Comparison of ENCODE assay signal across 13 cellular contexts in genomic region chr17:43356999-43357398, GRCh38. TPM values are rescaled to one million over a fixed set of nuclear protein-coding genes. Genes with fewer than 3 reads are reported as not detected.
DNase-seq lines count a peak whose midpoint lies in the region; ATAC-seq and TF ChIP-seq lines count a peak whose summit lies in the region.
"Had no signal": no experiment of that assay in that cellular context is flagged by ENCODE, and none has a peak within 500 bp of the region (broad histone marks: within the 10 kb centered on the region; RNA-seq: fewer than 3 reads in every experiment).

No MANE protein-coding gene starts in this region.

- DNase-seq in GM04504 (ENCODE audit: low read depth), result peak; percentile 67
- DNase-seq in SK-N-SH, result no peak
- DNase-seq in fibroblast of mammary gland (ENCODE audit: low read depth), result peak; percentile 95
- DNase-seq in NCI-H69 (lab: John Stamatoyannopoulos, UW), result no peak
- DNase-seq in activated naive CD8-positive, alpha-beta T cell treated with anti-CD3 and anti-CD28 coated beads, Interleukin-2, amount 50 U/mL, for 24 hours, result no peak
- no peak for DNase-seq in SKM-1 (lab: John Stamatoyannopoulos, UW; ENCODE audit: unreplicated experiment)
- no peak for DNase-seq in activated CD4-positive, alpha-beta T cell treated with anti-CD3 and anti-CD28 coated beads for 48 hours
- DNase-seq: esophagus squamous epithelium, left lung, NCI-H2029 treated with DMSO at 0.1 percent for 48 hours, tibial artery had no signal

- H3K9me2 ChIP-seq in SK-N-SH, result no peaks in the 10 kb centered on the region

- H3K36me3 Mint-ChIP-seq in activated naive CD8-positive, alpha-beta T cell treated with anti-CD3 and anti-CD28 coated beads, Interleukin-2, amount 50 U/mL, for 24 hours (ENCODE audit: low read depth), result peaks cover 16% of the 10 kb centered on the region

- H3K4me1 Mint-ChIP-seq in activated naive CD8-positive, alpha-beta T cell treated with anti-CD3 and anti-CD28 coated beads, Interleukin-2, amount 50 U/mL, for 24 hours, result peaks cover 41% of the 10 kb centered on the region

- H3F3A ChIP-seq in SK-N-SH (replicated peaks; ENCODE audit: insufficient read depth), result peaks cover 14% of the 10 kb centered on the region

- no peak overlapping the region for H2AFZ ChIP-seq in SK-N-SH (ENCODE audit: low read depth)

- H3K9me3 Mint-ChIP-seq in activated naive CD8-positive, alpha-beta T cell treated with anti-CD3 and anti-CD28 coated beads, Interleukin-2, amount 50 U/mL, for 24 hours, result no peaks in the 10 kb centered on the region

- TF ChIP-seq RAD21 in SK-N-SH (IDR thresholded peaks at IDR 0.05; ENCODE audit: low read length), result no peak

- H3K79me2 ChIP-seq in SK-N-SH (ENCODE audit: insufficient read depth), result peaks cover 16% of the 10 kb centered on the region

- no peaks in the 10 kb centered on the region for H4K20me1 ChIP-seq in SK-N-SH (ENCODE audit: insufficient read depth)

- no peak overlapping the region for H3K27ac Mint-ChIP-seq in activated naive CD8-positive, alpha-beta T cell treated with anti-CD3 and anti-CD28 coated beads, Interleukin-2, amount 50 U/mL, for 24 hours

- no peaks in the 10 kb centered on the region for H3K9me3 ChIP-seq in SK-N-SH
- H3K9me3 ChIP-seq in skeletal muscle satellite cell (replicated peaks; ENCODE audit: low read length), result no peaks in the 10 kb centered on the region
- H3K9me3 ChIP-seq: left lung, tibial artery had no signal

- TF ChIP-seq CTCF in SK-N-SH (IDR thresholded peaks at IDR 0.05), result no peak
- TF ChIP-seq CTCF in fibroblast of mammary gland (conservative IDR thresholded peaks at IDR 0.05; ENCODE audit: control insufficient read depth, insufficient read depth, low read depth, low read length), result no peak

- no peak overlapping the region for H3K9ac ChIP-seq in SK-N-SH
- H3K9ac ChIP-seq in skeletal muscle satellite cell (ENCODE audit: low read depth, low read length), result no peak overlapping the region

- TF ChIP-seq EP300 in SK-N-SH (IDR thresholded peaks at IDR 0.05; ENCODE audit: borderline replicate concordance in 1 of 2, low read depth in 1 of 2, low read length in 1 of 2), result no peak

- H3K27me3 Mint-ChIP-seq in activated naive CD8-positive, alpha-beta T cell treated with anti-CD3 and anti-CD28 coated beads, Interleukin-2, amount 50 U/mL, for 24 hours, result peaks cover 4% of the 10 kb centered on the region

- H3K27me3 ChIP-seq in SK-N-SH (ENCODE audit: insufficient read depth) (no peaks in the 10 kb centered on the region), skeletal muscle satellite cell (ENCODE audit: control insufficient read depth, insufficient read depth, low read length) (no peaks in the 10 kb centered on the region)
- H3K27me3 ChIP-seq: esophagus squamous epithelium, left lung, tibial artery had no signal

- POLR2A ChIA-PET in SK-N-SH (lab: Yijun Ruan, JAX), result interaction anchor here (0.8 to 1.2 kb wide), 3 partner anchors 11 to 42 kb away, joined by 3 to 9 read pairs (median 4); no protein-coding TSS in a partner anchor

- no peaks in the 10 kb centered on the region for H3K36me3 ChIP-seq in SK-N-SH (replicated peaks in 1 of 2; ENCODE audit: control insufficient read depth in 1 of 2, insufficient read depth in 2 of 2, low read length in 1 of 2)
- H3K36me3 ChIP-seq in skeletal muscle satellite cell (ENCODE audit: insufficient read depth, low read length), result peaks cover 1% of the 10 kb centered on the region
- H3K36me3 ChIP-seq: esophagus squamous epithelium, left lung, tibial artery had no signal

- peak overlapping the region in 1 of 2 experiments; percentile 49; a peak in 1 of 4 replicates for H3K27ac ChIP-seq in SK-N-SH (ENCODE audit: low read depth in 2 of 2, low read length in 1 of 2)
- H3K27ac ChIP-seq: esophagus squamous epithelium, left lung had no signal

- no peak overlapping the region for H3K4me3 ChIP-seq in SK-N-SH (ENCODE audit: low read depth in 2 of 2, low read length in 1 of 2)
- H3K4me3 ChIP-seq in fibroblast of mammary gland (ENCODE audit: control insufficient read depth, low read depth, low read length), result no peak overlapping the region
- peak overlapping the region; percentile 45 for H3K4me3 ChIP-seq in skeletal muscle satellite cell (ENCODE audit: low read length)
- H3K4me3 ChIP-seq: esophagus squamous epithelium, left lung, tibial artery had no signal

- H3K4me3 Mint-ChIP-seq in activated naive CD8-positive, alpha-beta T cell treated with anti-CD3 and anti-CD28 coated beads, Interleukin-2, amount 50 U/mL, for 24 hours, result no peak overlapping the region

- ATAC-seq in activated naive CD8-positive, alpha-beta T cell treated with anti-CD3 and anti-CD28 coated beads, Interleukin-2, amount 50 U/mL, for 24 hours, result no peak
- ATAC-seq: HepG2, left lung had no signal

- peak overlapping the region; percentile 46 for H3K4me2 ChIP-seq in SK-N-SH
- H3K4me2 ChIP-seq in skeletal muscle satellite cell (ENCODE audit: low read length), result peak overlapping the region; percentile 74

- H3K4me1 ChIP-seq in SK-N-SH (ENCODE audit: control insufficient read depth in 1 of 2, insufficient read depth in 2 of 2, low read depth in 1 of 2, low read length in 1 of 2) (peaks cover 8 to 16% of the 10 kb centered on the region in 2 experiments; a peak in 3 of 4 replicates), skeletal muscle satellite cell (ENCODE audit: control insufficient read depth, insufficient read depth, low read length) (peaks cover 29% of the 10 kb centered on the region)

- WGBS in SK-N-SH (ENCODE audit: low lambda C conversion rate), result 61% methylated on average over 4 of the region's 4 CpGs

- CTCF ChIA-PET in SK-N-SH (lab: Yijun Ruan, JAX), result interaction anchor here (0.6 to 2.5 kb wide), 3 partner anchors 18 to 31 kb away, joined by 3 to 14 read pairs (median 8); no protein-coding TSS in a partner anchor

TF ChIP-seq in SK-N-SH, 30 proteins besides CTCF, POLR2A, EP300 and RAD21 (continues in another document):
- TF ChIP-seq YY1 (IDR thresholded peaks at IDR 0.05; ENCODE audit: low read depth), result no peak
- peak; percentile 34; the same call in 1 of the 2 replicates for TF ChIP-seq POLR2AphosphoS5 (IDR thresholded peaks at IDR 0.05; ENCODE audit: low read depth, low read length)
- TF ChIP-seq PBX3 (IDR thresholded peaks at IDR 0.05), result peak; percentile 85
- no peak for TF ChIP-seq SMC3 (IDR thresholded peaks at IDR 0.05; ENCODE audit: low read depth, low read length)
- no peak for TF ChIP-seq CHD2 (IDR thresholded peaks at IDR 0.05; ENCODE audit: low read length, partially characterized antibody)
- no peak for TF ChIP-seq USF1 (IDR thresholded peaks at IDR 0.05; ENCODE audit: borderline replicate concordance, low read depth)
- peak; percentile 54 for TF ChIP-seq TCF12 (IDR thresholded peaks at IDR 0.05)
- TF ChIP-seq GABPA (IDR thresholded peaks at IDR 0.05; ENCODE audit: low read depth), result no peak
- no peak for TF ChIP-seq MXI1 (IDR thresholded peaks at IDR 0.05; ENCODE audit: low read depth, low read length)
- no peak for TF ChIP-seq FOXJ3 (CRISPR knock-in tag; IDR thresholded peaks at IDR 0.05)
- no peak for TF ChIP-seq TAF1 (IDR thresholded peaks at IDR 0.05; ENCODE audit: borderline replicate concordance, low read depth, low read length)
- peak; percentile 42 for TF ChIP-seq NFIC (IDR thresholded peaks at IDR 0.05; ENCODE audit: borderline replicate concordance)
- no peak for TF ChIP-seq TEAD4 (IDR thresholded peaks at IDR 0.05; ENCODE audit: borderline replicate concordance, insufficient read depth)
- TF ChIP-seq IRF3 (IDR thresholded peaks at IDR 0.05; ENCODE audit: low read depth, low read length), result no peak

RNA-seq across cellular contexts. Expression of gene ARL4D, which starts 41.8 kb away (rescaled TPM):
- polyA plus RNA-seq in SK-N-SH (2012; rRNA removed), result 22.7 and 29.5 TPM in 2 replicates
- polyA plus RNA-seq in SK-N-SH (2012; cell fraction: cytosol; rRNA removed), result 16.4 and 17.8 TPM in 2 replicates
- 25.7 and 35.5 TPM in 2 replicates for polyA plus RNA-seq in SK-N-SH (2012; cell fraction: nucleus; rRNA removed)
- 26.4 and 27.7 TPM in 2 replicates for total RNA-seq in skeletal muscle satellite cell (2012; rRNA removed)

Comparison
In these comparisons a context has a peak if more than half of its experiments do, and no peak if none do; other contexts are left out.
1. DNase-seq: peak in GM04504 (single experiment) and fibroblast of mammary gland (single experiment); none in SK-N-SH (single experiment), NCI-H69 (single experiment), activated naive CD8-positive, alpha-beta T cell treated with anti-CD3 and anti-CD28 coated beads, Interleukin-2, amount 50 U/mL, for 24 hours (single experiment), SKM-1 (single experiment) and activated CD4-positive, alpha-beta T cell treated with anti-CD3 and anti-CD28 coated beads for 48 hours (single experiment).